In genomic region chr6:90216081-90216977, GRCh38 we compare ENCODE assay signal across 8 cellular contexts.
DNase-seq lines count a peak whose midpoint lies in the region; ATAC-seq and TF ChIP-seq lines count a peak whose summit lies in the region.

No MANE protein-coding gene starts in this region.

- no peak overlapping the region for H3K4me3 ChIP-seq in astrocyte of the cerebellum (ENCODE audit: low read depth, low read length)

- ATAC-seq in GM21447 (IDR thresholded peaks at IDR 0.05; ENCODE audit: unreplicated experiment) (peak; percentile 71), GM19455 (IDR thresholded peaks at IDR 0.05; ENCODE audit: unreplicated experiment) (no peak)
- ATAC-seq in naive thymus-derived CD8-positive, alpha-beta T cell: peak; percentile 36 to 64

- peaks cover 0 to 6% (median under 1%) of the 10 kb centered on the region in 3 donors for H3K36me3 Mint-ChIP-seq in naive thymus-derived CD8-positive, alpha-beta T cell

- no peaks in the 10 kb centered on the region for H3K9me3 ChIP-seq in KOPT-K1 (ENCODE audit: insufficient read depth, low read length, poor library complexity, severe bottlenecking)

- TF ChIP-seq CTCF in astrocyte of the cerebellum (IDR thresholded peaks at IDR 0.05; ENCODE audit: low read depth, low read length, missing control alignments): no peak

- H3K4me1 Mint-ChIP-seq in naive thymus-derived CD8-positive, alpha-beta T cell: peaks cover 24 to 37% (median 31%) of the 10 kb centered on the region in 4 donors

- H3K27me3 Mint-ChIP-seq in naive thymus-derived CD8-positive, alpha-beta T cell: no peaks in the 10 kb centered on the region

- DNase-seq in Caki2 (ENCODE audit: low read depth) (peak; percentile 89), astrocyte of the cerebellum (ENCODE audit: low read depth) (peak; percentile 73), SIG-M5 (lab: John Stamatoyannopoulos, UW) (no peak), OCI-M2 (lab: John Stamatoyannopoulos, UW; ENCODE audit: unreplicated experiment) (no peak)
- DNase-seq in naive thymus-derived CD8-positive, alpha-beta T cell: peak; percentile 34 to 76 (median 63)

- no peaks in the 10 kb centered on the region for H3K9me3 Mint-ChIP-seq in naive thymus-derived CD8-positive, alpha-beta T cell

- H3K27ac Mint-ChIP-seq in naive thymus-derived CD8-positive, alpha-beta T cell: no peak overlapping the region

- POLR2A ChIA-PET in naive thymus-derived CD8-positive, alpha-beta T cell (lab: Charles Lee): interaction anchor here (0.9 to 5.3 kb wide), 10 partner anchors 14 to 276 kb away, joined by 3 to 42 read pairs (median 6); partner anchors contain the start of gene BACH2

- peak overlapping the region; percentile 46 for H3K27ac ChIP-seq in KOPT-K1 (ENCODE audit: low read depth, low read length, poor library complexity, severe bottlenecking)

- in situ Hi-C loops in Caki2 (cut with HindIII; ENCODE audit: low pct_unique_long_range_greater_than_20kb, low sequenced_read_pairs): no loop called here
- in situ Hi-C loops in astrocyte of the cerebellum (cut with HindIII; ENCODE audit: low sequenced_read_pairs): no loop called here

- peak overlapping the region in 8 of 10 donors; percentile 52 to 79 (median 71) for H3K4me3 Mint-ChIP-seq in naive thymus-derived CD8-positive, alpha-beta T cell

- no peaks in the 10 kb centered on the region for H3K36me3 ChIP-seq in KOPT-K1 (ENCODE audit: insufficient read depth, low read length)

Comparison
In these comparisons a context has a peak if more than half of its experiments do, and no peak if none do; other contexts are left out.
1. DNase-seq: peak in Caki2 (single experiment), astrocyte of the cerebellum (single experiment) and naive thymus-derived CD8-positive, alpha-beta T cell (10 of 10); none in SIG-M5 (single experiment) and OCI-M2 (single experiment).